Comparison of ENCODE assay signal across 21 cellular contexts in the genomic region with DNA sequence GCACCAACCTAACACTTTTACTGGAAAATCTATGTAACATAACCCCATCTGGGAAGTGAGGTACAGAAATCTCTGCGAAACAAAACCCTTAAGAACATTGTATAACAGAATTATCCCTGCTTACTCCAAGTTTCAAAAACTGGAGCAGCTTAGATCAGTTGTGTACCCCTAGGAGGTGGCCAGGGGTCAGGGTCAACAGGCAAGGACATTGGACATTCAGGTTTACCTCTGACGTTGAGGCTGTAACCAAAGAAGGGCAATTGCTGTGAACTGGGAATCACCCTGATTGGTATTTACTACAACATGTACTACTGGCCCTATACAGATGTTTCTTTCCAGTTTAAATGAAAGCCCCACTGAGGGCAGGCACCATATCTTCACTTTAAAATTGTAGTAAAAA. TPM values are rescaled to one million over a fixed set of nuclear protein-coding genes. Genes with fewer than 3 reads are reported as not detected.
A peak's percentile ranks its signal among the peaks of the same experiment; 100 is the strongest.
DNase-seq lines count a peak whose midpoint lies in the region; ATAC-seq and TF ChIP-seq lines count a peak whose summit lies in the region.
"Had no signal": no experiment of that assay in that cellular context is flagged by ENCODE, and none has a peak within 500 bp of the region (broad histone marks: within the 10 kb centered on the region; RNA-seq: fewer than 3 reads in every experiment).

No MANE protein-coding gene starts in this region.

- TF ChIP-seq POLR2A in vagina (IDR thresholded peaks at IDR 0.05) = no peak

- DNase-seq in lower lobe of right lung (peak; percentile 3), SIG-M5 (lab: John Stamatoyannopoulos, UW) (no peak), vagina (ENCODE audit: extremely low spot score in 2 of 2) (no peak)
- DNase-seq: activated CD8-positive, alpha-beta T cell treated with anti-CD3 and anti-CD28 coated beads for 36 hours; activated effector memory CD4-positive, alpha-beta T cell treated with anti-CD3 and anti-CD28 coated beads, Interleukin-2, amount 50 U/mL, for 16 hours; activated T-cell treated with anti-CD3 and anti-CD28 coated beads for 4 hours; amygdala; EL; left colon; NCI-H1092 treated with DMSO at 0.1 percent for 48 hours; NCI-H1930; NCI-H748 treated with DMSO at 0.1 percent for 48 hours; nephron progenitor cell; Right ventricle myocardium superior; SW 1271; upper lobe of left lung had no signal

- ATAC-seq in lower lobe of right lung = no peak
- ATAC-seq in GM21515 (IDR thresholded peaks at IDR 0.05; ENCODE audit: unreplicated experiment) = no peak
- ATAC-seq: activated CD4-positive, CD25-positive, alpha-beta regulatory T cell treated with anti-CD3 and anti-CD28 coated beads, Interleukin-2, amount 50 U/mL, for 24 hours; activated CD8-positive, alpha-beta T cell treated with anti-CD3 and anti-CD28 coated beads for 36 hours; GM23338 had no signal

- CTCF ChIA-PET in HEK293 (lab: Yijun Ruan, JAX) = interaction anchor here (0.6 to 10.1 kb wide), 10 partner anchors 9 to 97 kb away, joined by 4 to 112 read pairs (median 24); partner anchors contain the start of gene KAZALD1

- no peak overlapping the region for H3K4me3 ChIP-seq in HEK293 (ENCODE audit: low read depth, low read length)
- H3K4me3 ChIP-seq in lower lobe of right lung = no peak overlapping the region
- no peak overlapping the region for H3K4me3 ChIP-seq in vagina

- H3K36me3 ChIP-seq in HEK293 (ENCODE audit: control insufficient read depth in 2 of 2, insufficient read depth in 1 of 2, low read length in 2 of 2) (no peaks in the 10 kb centered on the region), lower lobe of right lung (peaks cover 14% of the 10 kb centered on the region), vagina (no peaks in the 10 kb centered on the region)

- H3K27me3 ChIP-seq in lower lobe of right lung (ENCODE audit: low read depth) (peaks cover 32% of the 10 kb centered on the region), vagina (no peaks in the 10 kb centered on the region)

- TF ChIP-seq CTCF in 22Rv1 (IDR thresholded peaks at IDR 0.05) (no peak), HEK293 (tag by site-specific recombination; IDR thresholded peaks at IDR 0.05) (no peak), lower lobe of right lung (IDR thresholded peaks at IDR 0.05) (no peak), vagina (IDR thresholded peaks at IDR 0.05) (no peak)

- peaks cover 5% of the 10 kb centered on the region; the same call in 1 of the 2 replicates for H3K4me1 ChIP-seq in HEK293 (ENCODE audit: control insufficient read depth, insufficient read depth, low read length)
- H3K4me1 ChIP-seq in lower lobe of right lung = peaks cover 26% of the 10 kb centered on the region
- peaks cover 23% of the 10 kb centered on the region for H3K4me1 ChIP-seq in vagina

- H3K27ac ChIP-seq in 22Rv1 (peak overlapping the region; percentile 99), HEK293 (ENCODE audit: extremely low read depth, low read depth, low read length) (peak overlapping the region; percentile 80; the same call in 1 of the 2 replicates), lower lobe of right lung (peak overlapping the region; percentile 86), vagina (no peak overlapping the region)

- intact Hi-C loops in lower lobe of right lung (cut with DNase I) (no loop called here), vagina (cut with DNase I) (no loop called here)

- POLR2A ChIA-PET in HEK293 (lab: Yijun Ruan, JAX) = interaction anchor here (1.2 to 3.4 kb wide), 7 partner anchors 11 to 186 kb away, joined by 3 to 29 read pairs (median 6); partner anchors contain the start of genes LBX1, PDZD7 and SFXN3

- no peaks in the 10 kb centered on the region for H3K9me3 ChIP-seq in HEK293 (ENCODE audit: control insufficient read depth, insufficient read depth, low read depth, low read length)
- no peaks in the 10 kb centered on the region for H3K9me3 ChIP-seq in lower lobe of right lung
- no peaks in the 10 kb centered on the region for H3K9me3 ChIP-seq in vagina
- H3K9me3 ChIP-seq: upper lobe of left lung had no signal

TF ChIP-seq in HEK293, 187 proteins besides CTCF, POLR2A, EP300 and RAD21:
- TF ChIP-seq, protein P1, sequence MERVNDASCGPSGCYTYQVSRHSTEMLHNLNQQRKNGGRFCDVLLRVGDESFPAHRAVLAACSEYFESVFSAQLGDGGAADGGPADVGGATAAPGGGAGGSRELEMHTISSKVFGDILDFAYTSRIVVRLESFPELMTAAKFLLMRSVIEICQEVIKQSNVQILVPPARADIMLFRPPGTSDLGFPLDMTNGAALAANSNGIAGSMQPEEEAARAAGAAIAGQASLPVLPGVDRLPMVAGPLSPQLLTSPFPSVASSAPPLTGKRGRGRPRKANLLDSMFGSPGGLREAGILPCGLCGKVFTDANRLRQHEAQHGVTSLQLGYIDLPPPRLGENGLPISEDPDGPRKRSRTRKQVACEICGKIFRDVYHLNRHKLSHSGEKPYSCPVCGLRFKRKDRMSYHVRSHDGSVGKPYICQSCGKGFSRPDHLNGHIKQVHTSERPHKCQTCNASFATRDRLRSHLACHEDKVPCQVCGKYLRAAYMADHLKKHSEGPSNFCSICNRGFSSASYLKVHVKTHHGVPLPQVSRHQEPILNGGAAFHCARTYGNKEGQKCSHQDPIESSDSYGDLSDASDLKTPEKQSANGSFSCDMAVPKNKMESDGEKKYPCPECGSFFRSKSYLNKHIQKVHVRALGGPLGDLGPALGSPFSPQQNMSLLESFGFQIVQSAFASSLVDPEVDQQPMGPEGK (tag by site-specific recombination; IDR thresholded peaks at IDR 0.05) = no peak
- no peak for TF ChIP-seq ZNF76 (tag by site-specific recombination; IDR thresholded peaks at IDR 0.05; ENCODE audit: borderline replicate concordance, low read depth)
- TF ChIP-seq ZNF623 (tag by site-specific recombination; IDR thresholded peaks at IDR 0.05) = no peak
- TF ChIP-seq ZNF146 (tag by site-specific recombination; IDR thresholded peaks at IDR 0.05) = no peak
- TF ChIP-seq HOXC10 (CRISPR knock-in tag; IDR thresholded peaks at IDR 0.05) = no peak
- TF ChIP-seq ZSCAN4 (tag by site-specific recombination; IDR thresholded peaks at IDR 0.05) = no peak
- no peak for TF ChIP-seq ZNF155 (tag by site-specific recombination; IDR thresholded peaks at IDR 0.05)
- no peak for TF ChIP-seq ZNF114 (tag by site-specific recombination; IDR thresholded peaks at IDR 0.05)
- no peak for TF ChIP-seq KLF1 (tag by site-specific recombination; IDR thresholded peaks at IDR 0.05)
- TF ChIP-seq ZNF132 (tag by site-specific recombination; IDR thresholded peaks at IDR 0.05; ENCODE audit: borderline replicate concordance) = no peak
- no peak for TF ChIP-seq ZNF785 (tag by site-specific recombination; IDR thresholded peaks at IDR 0.05)
- no peak for TF ChIP-seq ZNF404 (tag by site-specific recombination; IDR thresholded peaks at IDR 0.05)
- no peak for TF ChIP-seq ZNF529 (tag by site-specific recombination; IDR thresholded peaks at IDR 0.05; ENCODE audit: insufficient replicate concordance)
- TF ChIP-seq ZNF571 (tag by site-specific recombination; IDR thresholded peaks at IDR 0.05) = no peak
- no peak for TF ChIP-seq ZNF473 (tag by site-specific recombination; IDR thresholded peaks at IDR 0.05)
- no peak for TF ChIP-seq MZF1 (tag by site-specific recombination; IDR thresholded peaks at IDR 0.05; ENCODE audit: borderline replicate concordance)

RNA-seq across cellular contexts. Expression of gene SFXN3, which starts 13.1 kb away (rescaled TPM):
- 57.8 TPM for total RNA-seq in lower lobe of right lung
- 95.0 TPM for total RNA-seq in vagina

RNA-seq across cellular contexts. Expression of gene PDZD7, which starts 13.2 kb away (rescaled TPM):
- total RNA-seq in lower lobe of right lung (1.6 TPM), vagina (1.5 TPM)

RNA-seq across cellular contexts. Expression of gene KAZALD1, which starts 17.7 kb away (rescaled TPM):
- total RNA-seq in lower lobe of right lung (9.9 TPM), vagina (4.2 TPM)

RNA-seq across cellular contexts. Expression of gene LZTS2, which starts 44.5 kb away (rescaled TPM):
- total RNA-seq in lower lobe of right lung (52.6 TPM), vagina (99.4 TPM)

RNA-seq across cellular contexts. Expression of gene TWNK, which starts 56.8 kb away (rescaled TPM):
- total RNA-seq in lower lobe of right lung = 5.8 TPM
- total RNA-seq in vagina = 5.2 TPM
